Comparison of ENCODE assay signal across 1 cellular context in the genomic region with DNA sequence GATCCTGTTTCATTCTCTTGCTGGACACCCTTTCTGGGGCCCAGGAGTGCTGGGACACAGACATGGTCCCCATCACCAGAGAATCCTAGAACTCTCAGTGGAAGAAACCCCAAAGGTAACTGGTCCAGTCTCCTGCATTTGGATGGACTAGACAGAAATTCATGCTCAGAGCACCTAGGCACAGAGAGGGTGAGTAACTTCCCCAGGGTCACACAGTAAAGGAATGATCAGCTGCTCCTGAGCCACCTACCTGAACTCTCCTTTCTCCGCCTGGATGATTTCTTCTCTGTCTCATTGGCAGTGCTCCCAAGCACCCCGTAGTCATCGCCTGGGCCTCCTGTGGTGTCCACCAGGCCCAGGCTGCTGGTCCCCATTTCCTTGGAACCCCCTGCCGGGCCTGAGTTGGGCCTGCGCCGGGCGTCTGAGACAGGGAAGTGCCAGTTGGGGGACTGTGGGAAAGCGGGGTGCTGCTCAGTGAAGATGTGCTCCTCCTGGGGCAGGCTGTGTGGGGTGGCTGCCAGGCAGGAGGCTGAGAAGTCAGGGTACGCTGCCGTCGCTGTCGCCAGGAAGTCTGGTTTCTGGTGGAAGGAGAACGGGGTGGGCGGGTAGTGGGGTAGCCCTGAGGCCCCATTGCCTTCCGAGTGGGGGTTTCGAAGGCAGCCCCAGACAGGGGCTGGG.
TF ChIP-seq lines count a peak whose summit lies in the region.

No MANE protein-coding gene starts in this region.

TF ChIP-seq in GM12878, 131 proteins besides CTCF, POLR2A, EP300 and RAD21 (continued from another document):
- TF ChIP-seq, protein P1, sequence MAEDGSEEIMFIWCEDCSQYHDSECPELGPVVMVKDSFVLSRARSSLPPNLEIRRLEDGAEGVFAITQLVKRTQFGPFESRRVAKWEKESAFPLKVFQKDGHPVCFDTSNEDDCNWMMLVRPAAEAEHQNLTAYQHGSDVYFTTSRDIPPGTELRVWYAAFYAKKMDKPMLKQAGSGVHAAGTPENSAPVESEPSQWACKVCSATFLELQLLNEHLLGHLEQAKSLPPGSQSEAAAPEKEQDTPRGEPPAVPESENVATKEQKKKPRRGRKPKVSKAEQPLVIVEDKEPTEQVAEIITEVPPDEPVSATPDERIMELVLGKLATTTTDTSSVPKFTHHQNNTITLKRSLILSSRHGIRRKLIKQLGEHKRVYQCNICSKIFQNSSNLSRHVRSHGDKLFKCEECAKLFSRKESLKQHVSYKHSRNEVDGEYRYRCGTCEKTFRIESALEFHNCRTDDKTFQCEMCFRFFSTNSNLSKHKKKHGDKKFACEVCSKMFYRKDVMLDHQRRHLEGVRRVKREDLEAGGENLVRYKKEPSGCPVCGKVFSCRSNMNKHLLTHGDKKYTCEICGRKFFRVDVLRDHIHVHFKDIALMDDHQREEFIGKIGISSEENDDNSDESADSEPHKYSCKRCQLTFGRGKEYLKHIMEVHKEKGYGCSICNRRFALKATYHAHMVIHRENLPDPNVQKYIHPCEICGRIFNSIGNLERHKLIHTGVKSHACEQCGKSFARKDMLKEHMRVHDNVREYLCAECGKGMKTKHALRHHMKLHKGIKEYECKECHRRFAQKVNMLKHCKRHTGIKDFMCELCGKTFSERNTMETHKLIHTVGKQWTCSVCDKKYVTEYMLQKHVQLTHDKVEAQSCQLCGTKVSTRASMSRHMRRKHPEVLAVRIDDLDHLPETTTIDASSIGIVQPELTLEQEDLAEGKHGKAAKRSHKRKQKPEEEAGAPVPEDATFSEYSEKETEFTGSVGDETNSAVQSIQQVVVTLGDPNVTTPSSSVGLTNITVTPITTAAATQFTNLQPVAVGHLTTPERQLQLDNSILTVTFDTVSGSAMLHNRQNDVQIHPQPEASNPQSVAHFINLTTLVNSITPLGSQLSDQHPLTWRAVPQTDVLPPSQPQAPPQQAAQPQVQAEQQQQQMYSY (CRISPR knock-in tag; IDR thresholded peaks at IDR 0.05) = no peak
- TF ChIP-seq ASH2L (IDR thresholded peaks at IDR 0.05; ENCODE audit: borderline replicate concordance, low read depth) (no peak), BMI1 (IDR thresholded peaks at IDR 0.05; ENCODE audit: borderline replicate concordance) (no peak), LARP7 (IDR thresholded peaks at IDR 0.05) (no peak), TARDBP (IDR thresholded peaks at IDR 0.05; ENCODE audit: borderline replicate concordance) (no peak), ZNF622 (IDR thresholded peaks at IDR 0.05) (no peak), ZNF274 (IDR thresholded peaks at IDR 0.05; ENCODE audit: insufficient read depth, insufficient read length) (no peak), KLF5 (IDR thresholded peaks at IDR 0.05; ENCODE audit: partially characterized antibody) (no peak), NR2C1 (IDR thresholded peaks at IDR 0.05) (no peak), ZNF24 (IDR thresholded peaks at IDR 0.05) (no peak), CHD4 (IDR thresholded peaks at IDR 0.05) (no peak)
- TF ChIP-seq, protein P2, sequence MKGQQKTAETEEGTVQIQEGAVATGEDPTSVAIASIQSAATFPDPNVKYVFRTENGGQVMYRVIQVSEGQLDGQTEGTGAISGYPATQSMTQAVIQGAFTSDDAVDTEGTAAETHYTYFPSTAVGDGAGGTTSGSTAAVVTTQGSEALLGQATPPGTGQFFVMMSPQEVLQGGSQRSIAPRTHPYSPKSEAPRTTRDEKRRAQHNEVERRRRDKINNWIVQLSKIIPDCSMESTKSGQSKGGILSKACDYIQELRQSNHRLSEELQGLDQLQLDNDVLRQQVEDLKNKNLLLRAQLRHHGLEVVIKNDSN (IDR thresholded peaks at IDR 0.05; ENCODE audit: borderline replicate concordance, extremely low read length, insufficient read depth, low read depth, low read length) = no peak
- TF ChIP-seq, protein P3, sequence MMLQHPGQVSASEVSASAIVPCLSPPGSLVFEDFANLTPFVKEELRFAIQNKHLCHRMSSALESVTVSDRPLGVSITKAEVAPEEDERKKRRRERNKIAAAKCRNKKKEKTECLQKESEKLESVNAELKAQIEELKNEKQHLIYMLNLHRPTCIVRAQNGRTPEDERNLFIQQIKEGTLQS (IDR thresholded peaks at IDR 0.05; ENCODE audit: borderline replicate concordance, extremely low read depth, low read depth, low read length) = no peak
- TF ChIP-seq, protein P4, sequence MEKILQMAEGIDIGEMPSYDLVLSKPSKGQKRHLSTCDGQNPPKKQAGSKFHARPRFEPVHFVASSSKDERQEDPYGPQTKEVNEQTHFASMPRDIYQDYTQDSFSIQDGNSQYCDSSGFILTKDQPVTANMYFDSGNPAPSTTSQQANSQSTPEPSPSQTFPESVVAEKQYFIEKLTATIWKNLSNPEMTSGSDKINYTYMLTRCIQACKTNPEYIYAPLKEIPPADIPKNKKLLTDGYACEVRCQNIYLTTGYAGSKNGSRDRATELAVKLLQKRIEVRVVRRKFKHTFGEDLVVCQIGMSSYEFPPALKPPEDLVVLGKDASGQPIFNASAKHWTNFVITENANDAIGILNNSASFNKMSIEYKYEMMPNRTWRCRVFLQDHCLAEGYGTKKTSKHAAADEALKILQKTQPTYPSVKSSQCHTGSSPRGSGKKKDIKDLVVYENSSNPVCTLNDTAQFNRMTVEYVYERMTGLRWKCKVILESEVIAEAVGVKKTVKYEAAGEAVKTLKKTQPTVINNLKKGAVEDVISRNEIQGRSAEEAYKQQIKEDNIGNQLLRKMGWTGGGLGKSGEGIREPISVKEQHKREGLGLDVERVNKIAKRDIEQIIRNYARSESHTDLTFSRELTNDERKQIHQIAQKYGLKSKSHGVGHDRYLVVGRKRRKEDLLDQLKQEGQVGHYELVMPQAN (conservative IDR thresholded peaks at IDR 0.05) = 0 out of 2 replicates have a peak, but pooled peaks have one; percentile 23
- TF ChIP-seq, protein P5, sequence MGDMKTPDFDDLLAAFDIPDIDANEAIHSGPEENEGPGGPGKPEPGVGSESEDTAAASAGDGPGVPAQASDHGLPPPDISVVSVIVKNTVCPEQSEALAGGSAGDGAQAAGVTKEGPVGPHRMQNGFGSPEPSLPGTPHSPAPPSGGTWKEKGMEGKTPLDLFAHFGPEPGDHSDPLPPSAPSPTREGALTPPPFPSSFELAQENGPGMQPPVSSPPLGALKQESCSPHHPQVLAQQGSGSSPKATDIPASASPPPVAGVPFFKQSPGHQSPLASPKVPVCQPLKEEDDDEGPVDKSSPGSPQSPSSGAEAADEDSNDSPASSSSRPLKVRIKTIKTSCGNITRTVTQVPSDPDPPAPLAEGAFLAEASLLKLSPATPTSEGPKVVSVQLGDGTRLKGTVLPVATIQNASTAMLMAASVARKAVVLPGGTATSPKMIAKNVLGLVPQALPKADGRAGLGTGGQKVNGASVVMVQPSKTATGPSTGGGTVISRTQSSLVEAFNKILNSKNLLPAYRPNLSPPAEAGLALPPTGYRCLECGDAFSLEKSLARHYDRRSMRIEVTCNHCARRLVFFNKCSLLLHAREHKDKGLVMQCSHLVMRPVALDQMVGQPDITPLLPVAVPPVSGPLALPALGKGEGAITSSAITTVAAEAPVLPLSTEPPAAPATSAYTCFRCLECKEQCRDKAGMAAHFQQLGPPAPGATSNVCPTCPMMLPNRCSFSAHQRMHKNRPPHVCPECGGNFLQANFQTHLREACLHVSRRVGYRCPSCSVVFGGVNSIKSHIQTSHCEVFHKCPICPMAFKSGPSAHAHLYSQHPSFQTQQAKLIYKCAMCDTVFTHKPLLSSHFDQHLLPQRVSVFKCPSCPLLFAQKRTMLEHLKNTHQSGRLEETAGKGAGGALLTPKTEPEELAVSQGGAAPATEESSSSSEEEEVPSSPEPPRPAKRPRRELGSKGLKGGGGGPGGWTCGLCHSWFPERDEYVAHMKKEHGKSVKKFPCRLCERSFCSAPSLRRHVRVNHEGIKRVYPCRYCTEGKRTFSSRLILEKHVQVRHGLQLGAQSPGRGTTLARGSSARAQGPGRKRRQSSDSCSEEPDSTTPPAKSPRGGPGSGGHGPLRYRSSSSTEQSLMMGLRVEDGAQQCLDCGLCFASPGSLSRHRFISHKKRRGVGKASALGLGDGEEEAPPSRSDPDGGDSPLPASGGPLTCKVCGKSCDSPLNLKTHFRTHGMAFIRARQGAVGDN (IDR thresholded peaks at IDR 0.05) = 0 out of 2 replicates have a peak, but pooled peaks have one; percentile 14
- TF ChIP-seq, protein P6, sequence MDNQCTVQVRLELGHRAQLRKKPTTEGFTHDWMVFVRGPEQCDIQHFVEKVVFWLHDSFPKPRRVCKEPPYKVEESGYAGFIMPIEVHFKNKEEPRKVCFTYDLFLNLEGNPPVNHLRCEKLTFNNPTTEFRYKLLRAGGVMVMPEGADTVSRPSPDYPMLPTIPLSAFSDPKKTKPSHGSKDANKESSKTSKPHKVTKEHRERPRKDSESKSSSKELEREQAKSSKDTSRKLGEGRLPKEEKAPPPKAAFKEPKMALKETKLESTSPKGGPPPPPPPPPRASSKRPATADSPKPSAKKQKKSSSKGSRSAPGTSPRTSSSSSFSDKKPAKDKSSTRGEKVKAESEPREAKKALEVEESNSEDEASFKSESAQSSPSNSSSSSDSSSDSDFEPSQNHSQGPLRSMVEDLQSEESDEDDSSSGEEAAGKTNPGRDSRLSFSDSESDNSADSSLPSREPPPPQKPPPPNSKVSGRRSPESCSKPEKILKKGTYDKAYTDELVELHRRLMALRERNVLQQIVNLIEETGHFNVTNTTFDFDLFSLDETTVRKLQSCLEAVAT (IDR thresholded peaks at IDR 0.05) = no peak
